8 cellular contexts compared by ENCODE assay signal in genomic region chr3:143002083-143002712, GRCh38. TPM values are rescaled to one million over a fixed set of nuclear protein-coding genes. Genes with fewer than 3 reads are reported as not detected.
DNase-seq lines count a peak whose midpoint lies in the region; ATAC-seq and TF ChIP-seq lines count a peak whose summit lies in the region.

No MANE protein-coding gene starts in this region.

- peak overlapping the region; percentile 93 to 94 for H3K4me3 ChIP-seq in ascending aorta
- H3K4me3 ChIP-seq in stomach smooth muscle (ENCODE audit: low read length in 2 of 2): peak overlapping the region; percentile 98 to 99

- H3K9ac ChIP-seq in stomach smooth muscle (ENCODE audit: low read length in 2 of 2): peak overlapping the region; percentile 97 to 99

- no peak for TF ChIP-seq POLR2A in GM18505 (IDR thresholded peaks at IDR 0.05; ENCODE audit: borderline replicate concordance, extremely low read depth, insufficient read depth, insufficient read length)

- H3K27me3 ChIP-seq in ascending aorta (no peaks in the 10 kb centered on the region), stomach smooth muscle (ENCODE audit: control insufficient read depth in 1 of 2, insufficient read depth in 2 of 2, low read length in 2 of 2) (no peaks in the 10 kb centered on the region)

- H3K27ac ChIP-seq in ascending aorta (peak overlapping the region; percentile 93), stomach smooth muscle (ENCODE audit: low read length) (peak overlapping the region; percentile 94)

- H3K4me1 ChIP-seq in ascending aorta: peaks cover 4 to 28% of the 10 kb centered on the region in 2 donors
- peaks cover 20% of the 10 kb centered on the region for H3K4me1 ChIP-seq in stomach smooth muscle (ENCODE audit: control insufficient read depth, insufficient read depth, low read length)

- DNase-seq in AG08395 (ENCODE audit: low spot score) (peak; percentile 26), NOMO-1 treated with DMSO at 0.1 percent for 48 hours (lab: John Stamatoyannopoulos, UW; ENCODE audit: unreplicated experiment) (peak; percentile 83), ascending aorta (ENCODE audit: low spot score in 2 of 2) (no peak), kidney tubule cell (ENCODE audit: low spot score) (peak; percentile 45), iPS-NIHi7 (ENCODE audit: extremely low spot score) (no peak)

- H3K36me3 ChIP-seq in ascending aorta (no peaks in the 10 kb centered on the region), stomach smooth muscle (ENCODE audit: control insufficient read depth in 2 of 2, insufficient read depth in 2 of 2, low read length in 2 of 2) (no peaks in the 10 kb centered on the region)

- no peak for TF ChIP-seq CTCF in ascending aorta (IDR thresholded peaks at IDR 0.05)

- ATAC-seq in GM18505 (IDR thresholded peaks at IDR 0.05; ENCODE audit: unreplicated experiment) (peak; percentile 33), HG02970 (IDR thresholded peaks at IDR 0.05; ENCODE audit: low FRiP score, unreplicated experiment) (peak; percentile 11)

- intact Hi-C loops in ascending aorta (cut with DNase I): loop anchor here (5.0 kb wide), 3 partner anchors 280 to 1125 kb away; partner anchors contain the start of genes ATP1B3, PLS1 and TRPC1

- H3K9me3 ChIP-seq in ascending aorta (no peaks in the 10 kb centered on the region), stomach smooth muscle (ENCODE audit: control insufficient read depth in 2 of 2, low read length in 2 of 2) (no peaks in the 10 kb centered on the region)

RNA-seq across cellular contexts. Expression of gene U2SURP, which starts 0.8 kb away (rescaled TPM):
- total RNA-seq in ascending aorta: 68.6 TPM

RNA-seq across cellular contexts. Expression of gene PAQR9, which starts 38.7 kb away (rescaled TPM):
- not detected for total RNA-seq in ascending aorta

Comparison
In these comparisons a context has a peak if more than half of its experiments do, and no peak if none do; other contexts are left out.
1. DNase-seq: peak in AG08395 (single experiment), NOMO-1 treated with DMSO at 0.1 percent for 48 hours (single experiment) and kidney tubule cell (single experiment); none in ascending aorta (0 of 2) and iPS-NIHi7 (single experiment).